In genomic region chr1:19811206-19811851, GRCh38 we compare ENCODE assay signal across 8 cellular contexts. TPM values are rescaled to one million over a fixed set of nuclear protein-coding genes. Genes with fewer than 3 reads are reported as not detected.
DNase-seq lines count a peak whose midpoint lies in the region; ATAC-seq and TF ChIP-seq lines count a peak whose summit lies in the region.

No MANE protein-coding gene starts in this region.

- H4K20me1 ChIP-seq in DND-41 (ENCODE audit: insufficient read depth, low read length): no peaks in the 10 kb centered on the region
- no peaks in the 10 kb centered on the region for H4K20me1 ChIP-seq in MM.1S (ENCODE audit: insufficient read depth, low read length)

- no peak overlapping the region for H3K4me3 Mint-ChIP-seq in activated CD8-positive, alpha-beta T cell treated with anti-CD3 and anti-CD28 coated beads, Interleukin-2, amount 10 ng/mL, durations not matched to agents 7 days and 5 days

- H3K9ac ChIP-seq in DND-41 (ENCODE audit: low read depth, low read length): no peak overlapping the region
- H3K9ac ChIP-seq in MM.1S (ENCODE audit: low read length): no peak overlapping the region

- CTCF ChIA-PET in activated CD8-positive, alpha-beta T cell treated with anti-CD3 and anti-CD28 coated beads, Interleukin-2, amount 10 ng/mL, durations not matched to agents 7 days and 5 days (lab: Charles Lee): interaction anchor here (1.2 to 1.7 kb wide), 6 partner anchors 10 to 150 kb away, joined by 3 to 7 read pairs (median 4); no protein-coding TSS in a partner anchor

- H3K79me2 ChIP-seq in DND-41 (ENCODE audit: insufficient read depth, low read length) (no peaks in the 10 kb centered on the region), MM.1S (ENCODE audit: low read length) (no peaks in the 10 kb centered on the region)

- H3K4me3 ChIP-seq in DND-41 (ENCODE audit: low read depth in 1 of 2, low read length in 2 of 2) (no peak overlapping the region), MM.1S (ENCODE audit: low read length) (no peak overlapping the region)

- H3K4me2 ChIP-seq in DND-41 (ENCODE audit: insufficient read depth, low read length): no peak overlapping the region
- H3K4me2 ChIP-seq in MM.1S (ENCODE audit: low read depth, low read length): no peak overlapping the region

- peak; percentile 18 for DNase-seq in DND-41
- DNase-seq in MM.1S: peak; percentile 50
- peak; percentile 60 for DNase-seq in activated CD8-positive, alpha-beta T cell treated with anti-CD3 and anti-CD28 coated beads, Interleukin-2, amount 10 ng/mL, durations not matched to agents 7 days and 5 days
- peak; percentile 47 for DNase-seq in fibroblast of gingiva (ENCODE audit: low read depth)
- DNase-seq in sciatic nerve (ENCODE audit: low spot score): peak; percentile 66

- H3K9me3 ChIP-seq in DND-41 (ENCODE audit: insufficient read depth, low read length, severe bottlenecking) (no peaks in the 10 kb centered on the region), MM.1S (replicated peaks; ENCODE audit: insufficient read depth, low read length) (no peaks in the 10 kb centered on the region)

- no peaks in the 10 kb centered on the region for H3K9me3 Mint-ChIP-seq in activated CD8-positive, alpha-beta T cell treated with anti-CD3 and anti-CD28 coated beads, Interleukin-2, amount 10 ng/mL, durations not matched to agents 7 days and 5 days (ENCODE audit: insufficient read depth)

- POLR2A ChIA-PET in activated CD8-positive, alpha-beta T cell treated with anti-CD3 and anti-CD28 coated beads, Interleukin-2, amount 10 ng/mL, durations not matched to agents 7 days and 5 days (lab: Charles Lee): no interaction called here

- H2AFZ ChIP-seq in DND-41 (ENCODE audit: low read depth, low read length): no peak overlapping the region
- no peak overlapping the region for H2AFZ ChIP-seq in MM.1S (ENCODE audit: low read length)

- H3K27me3 Mint-ChIP-seq in activated CD8-positive, alpha-beta T cell treated with anti-CD3 and anti-CD28 coated beads, Interleukin-2, amount 10 ng/mL, durations not matched to agents 7 days and 5 days (ENCODE audit: low read depth): no peaks in the 10 kb centered on the region

- H3K4me1 ChIP-seq in DND-41 (ENCODE audit: insufficient read depth, low read length) (no peaks in the 10 kb centered on the region), MM.1S (ENCODE audit: low read length) (peaks cover 14% of the 10 kb centered on the region)

- H3K27ac ChIP-seq in DND-41 (ENCODE audit: low read length) (no peak overlapping the region), MM.1S (ENCODE audit: low read length) (no peak overlapping the region)

- peaks cover 12% of the 10 kb centered on the region for H3F3A ChIP-seq in MM.1S (ENCODE audit: insufficient read depth, low read length)

- no peaks in the 10 kb centered on the region for H3K9me2 ChIP-seq in MM.1S (replicated peaks; ENCODE audit: insufficient read depth, low read length)

- peak; percentile 45 for TF ChIP-seq CTCF in DND-41 (IDR thresholded peaks at IDR 0.05; ENCODE audit: borderline replicate concordance, extremely low read depth, low read length, poor library complexity, severe bottlenecking)
- peak; percentile 66 for TF ChIP-seq CTCF in MM.1S (IDR thresholded peaks at IDR 0.05; ENCODE audit: low read length)

- no peaks in the 10 kb centered on the region for H3K36me3 Mint-ChIP-seq in activated CD8-positive, alpha-beta T cell treated with anti-CD3 and anti-CD28 coated beads, Interleukin-2, amount 10 ng/mL, durations not matched to agents 7 days and 5 days (ENCODE audit: low read depth)

- no peak overlapping the region for H3K27ac Mint-ChIP-seq in activated CD8-positive, alpha-beta T cell treated with anti-CD3 and anti-CD28 coated beads, Interleukin-2, amount 10 ng/mL, durations not matched to agents 7 days and 5 days

- H3K36me3 ChIP-seq in DND-41 (ENCODE audit: insufficient read depth, low read length) (no peaks in the 10 kb centered on the region), MM.1S (replicated peaks; ENCODE audit: insufficient read depth, low read length) (no peaks in the 10 kb centered on the region)

- intact Hi-C loops in sciatic nerve (cut with DNase I): loop anchor here (10.0 kb wide), 1 partner anchor 47 kb away; no protein-coding TSS in a partner anchor

- ATAC-seq in DND-41 (ENCODE audit: insufficient read depth, low read depth): no peak
- peak; percentile 53 for ATAC-seq in activated CD8-positive, alpha-beta T cell treated with anti-CD3 and anti-CD28 coated beads, Interleukin-2, amount 10 ng/mL, durations not matched to agents 7 days and 5 days
- ATAC-seq in sciatic nerve: peak; percentile 46
- no peak for ATAC-seq in HG03039 (IDR thresholded peaks at IDR 0.05; ENCODE audit: unreplicated experiment)
- no peak for ATAC-seq in GM21737 (IDR thresholded peaks at IDR 0.05; ENCODE audit: unreplicated experiment)
- no peak for ATAC-seq in GM19351 (IDR thresholded peaks at IDR 0.05; ENCODE audit: unreplicated experiment)

- H3K4me1 Mint-ChIP-seq in activated CD8-positive, alpha-beta T cell treated with anti-CD3 and anti-CD28 coated beads, Interleukin-2, amount 10 ng/mL, durations not matched to agents 7 days and 5 days (ENCODE audit: low read depth): no peaks in the 10 kb centered on the region

- no peaks in the 10 kb centered on the region for H3K27me3 ChIP-seq in DND-41 (ENCODE audit: insufficient read depth, low read length, poor library complexity)
- H3K27me3 ChIP-seq in MM.1S (replicated peaks; ENCODE audit: insufficient read depth, low read length): peaks cover 9% of the 10 kb centered on the region

RNA-seq across cellular contexts. Expression of gene RNF186, which starts 3.8 kb away (rescaled TPM):
- total RNA-seq in activated CD8-positive, alpha-beta T cell treated with anti-CD3 and anti-CD28 coated beads, Interleukin-2, amount 10 ng/mL, durations not matched to agents 7 days and 5 days: not detected
- not detected for total RNA-seq in sciatic nerve

RNA-seq across cellular contexts. Expression of gene TMCO4, which starts 11.6 kb away (rescaled TPM):
- total RNA-seq in activated CD8-positive, alpha-beta T cell treated with anti-CD3 and anti-CD28 coated beads, Interleukin-2, amount 10 ng/mL, durations not matched to agents 7 days and 5 days: 10 to 100 TPM; 13.1 to 14.4 TPM
- 23.0 TPM for total RNA-seq in sciatic nerve

Comparison
In these comparisons a context has a peak if more than half of its experiments do, and no peak if none do; other contexts are left out.
1. ATAC-seq: peak in activated CD8-positive, alpha-beta T cell treated with anti-CD3 and anti-CD28 coated beads, Interleukin-2, amount 10 ng/mL, durations not matched to agents 7 days and 5 days (single experiment) and sciatic nerve (single experiment); none in DND-41 (single experiment), HG03039 (single experiment), GM21737 (single experiment) and GM19351 (single experiment).
2. Peak in every context shown above with its lines, with median percentiles within 50 percentile points of each other: DNase-seq.